Comparison of ENCODE assay signal across 8 cellular contexts in genomic region chr1:35558374-35559316, GRCh38. TPM values are rescaled to one million over a fixed set of nuclear protein-coding genes. Genes with fewer than 3 reads are reported as not detected.
DNase-seq lines count a peak whose midpoint lies in the region; FAIRE-seq and TF ChIP-seq lines count a peak whose summit lies in the region.

No MANE protein-coding gene starts in this region.

- DNase-seq in NCI-H748 (lab: John Stamatoyannopoulos, UW; ENCODE audit: unreplicated experiment) = peak; percentile 43
- DNase-seq in NCI-H748 treated with DMSO at 0.1 percent for 48 hours (lab: John Stamatoyannopoulos, UW) = no peak
- DNase-seq in SK-N-MC (ENCODE audit: low read depth, low spot score) = no peak
- no peak for DNase-seq in H1 (ENCODE audit: low read depth in 1 of 2, low spot score in 2 of 2)
- peak; percentile 76 for DNase-seq in neural progenitor cell (ENCODE audit: low spot score)
- no peak for DNase-seq in dermis blood vessel endothelial cell
- DNase-seq in urothelium cell line (ENCODE audit: low spot score) = no peak
- no peak for DNase-seq in ureter (ENCODE audit: low spot score)

- H3K79me2 ChIP-seq in H1 (ENCODE audit: control insufficient read depth in 1 of 2, insufficient read depth in 2 of 2, low read length in 2 of 2) = peaks cover 4 to 32% of the 10 kb centered on the region in 2 experiments; a peak in 3 of 4 replicates
- H3K79me2 ChIP-seq in neural progenitor cell (ENCODE audit: low read depth) = peaks cover 35% of the 10 kb centered on the region

- peaks cover 3% of the 10 kb centered on the region for H3K79me1 ChIP-seq in H1 (ENCODE audit: low read depth, low read length)

- H2AFZ ChIP-seq in H1 (ENCODE audit: low read length) (no peak overlapping the region; the same call in 1 of the 2 replicates), neural progenitor cell (replicated peaks) (no peak overlapping the region)

- TF ChIP-seq RAD21 in H1 (IDR thresholded peaks at IDR 0.05 in 1 of 2, conservative IDR thresholded peaks at IDR 0.05 in 1 of 2; ENCODE audit: low read depth in 2 of 2, low read length in 2 of 2) = peak in 1 of 2 experiments; percentile 15; a peak in 1 of 4 replicates

- H3K9me3 ChIP-seq in SK-N-MC (ENCODE audit: low read depth, low read length) (no peaks in the 10 kb centered on the region), H1 (ENCODE audit: insufficient read depth in 2 of 2, low read depth in 1 of 2, low read length in 1 of 2) (no peaks in the 10 kb centered on the region), neural progenitor cell (ENCODE audit: low read depth) (no peaks in the 10 kb centered on the region)

- H4K8ac ChIP-seq in H1 (ENCODE audit: extremely low read depth, insufficient read depth, low read length) = peak overlapping the region; percentile 68

- no peak overlapping the region for H3K23ac ChIP-seq in H1 (ENCODE audit: insufficient read length)

- peak overlapping the region; percentile 89 for H4K91ac ChIP-seq in H1 (replicated peaks; ENCODE audit: insufficient read length, low read length)

- H3K27ac ChIP-seq in SK-N-MC (no peak overlapping the region), H1 (ENCODE audit: low read depth, low read length) (no peak overlapping the region), neural progenitor cell (peak overlapping the region; percentile 43)

- peak overlapping the region; percentile 85 to 92 for H3K4me2 ChIP-seq in H1 (ENCODE audit: insufficient read depth in 1 of 2, low read depth in 2 of 2, low read length in 2 of 2)
- peak overlapping the region; percentile 98 for H3K4me2 ChIP-seq in neural progenitor cell

- H3K4me3 Mint-ChIP-seq in neural progenitor cell = peak overlapping the region; percentile 98

- no peak overlapping the region for H3K4ac ChIP-seq in H1 (replicated peaks; ENCODE audit: insufficient read length, low read depth, low read length)

- no peak for TF ChIP-seq CTCF in H1 (IDR thresholded peaks at IDR 0.05; ENCODE audit: control extremely low read depth in 1 of 3, insufficient read depth in 1 of 3, low read depth in 1 of 3, low read length in 3 of 3)
- no peak for TF ChIP-seq CTCF in neural progenitor cell (IDR thresholded peaks at IDR 0.05)

- H3K4me1 ChIP-seq in H1 (replicated peaks in 1 of 4; ENCODE audit: control insufficient read depth in 3 of 4, insufficient read depth in 4 of 4, low read length in 3 of 4) (peaks cover 7 to 20% (median 13%) of the 10 kb centered on the region in 4 experiments; a peak in 6 of 7 replicates), neural progenitor cell (peaks cover 26% of the 10 kb centered on the region)

- H3K27me3 Mint-ChIP-seq in neural progenitor cell (ENCODE audit: insufficient read depth, low read depth) = peaks cover 3% of the 10 kb centered on the region

- peak overlapping the region; percentile 95 for H3K4me3 ChIP-seq in SK-N-MC
- H3K4me3 ChIP-seq in H1 (ENCODE audit: extremely low read depth in 1 of 4, insufficient read depth in 2 of 4, low read depth in 3 of 4, low read length in 4 of 4) = peak overlapping the region; percentile 72 to 91 (median 80)
- H3K4me3 ChIP-seq in neural progenitor cell = peak overlapping the region; percentile 97

- TF ChIP-seq POLR2A in H1 (IDR thresholded peaks at IDR 0.05; ENCODE audit: control extremely low read depth in 1 of 2, low read depth in 2 of 2, low read length in 2 of 2) = no peak

- no peaks in the 10 kb centered on the region for H3K9me3 Mint-ChIP-seq in neural progenitor cell

- 37% methylated on average over 21 of the region's 26 CpGs; no CpG with 5 or more reads in 1 of the 2 experiments for WGBS in H1 (ENCODE audit: extremely low coverage in 1 of 2, insufficient coverage in 1 of 2, insufficient read length in 1 of 2, insufficient replicate concordance in 2 of 2, low coverage in 1 of 2, low lambda C conversion rate in 2 of 2, missing lambda C conversion rate in 1 of 2), 2 experiments

- H3K36me3 Mint-ChIP-seq in neural progenitor cell = peaks cover 5% of the 10 kb centered on the region

- H4K20me1 ChIP-seq in H1 (replicated peaks in 1 of 2; ENCODE audit: control insufficient read depth in 1 of 2, insufficient read depth in 2 of 2, low read length in 2 of 2) = peaks cover 0 to 12% of the 10 kb centered on the region in 2 experiments
- H4K20me1 ChIP-seq in neural progenitor cell (ENCODE audit: low read depth) = peaks cover 45% of the 10 kb centered on the region

- POLR2A ChIA-PET in H1 (lab: Charles Lee; ENCODE audit: partially characterized antibody) = interaction anchor here (0.8 to 1.4 kb wide), 3 partner anchors 13 to 210 kb away, joined by 3 to 4 read pairs (median 3); no protein-coding TSS in a partner anchor

- H3K14ac ChIP-seq in H1 (ENCODE audit: insufficient read length) = no peak overlapping the region

- peaks cover 37% of the 10 kb centered on the region for H3K4me1 Mint-ChIP-seq in neural progenitor cell

- H2BK12ac ChIP-seq in H1 (ENCODE audit: low read depth, low read length) = 0 out of 2 replicates have a peak overlapping the region, but pooled peaks have one; percentile 60

- H3K18ac ChIP-seq in H1 (ENCODE audit: extremely low read depth, low read length) = no peak overlapping the region

- H2BK120ac ChIP-seq in H1 (replicated peaks; ENCODE audit: low read depth, low read length) = no peak overlapping the region

- peaks cover 7% of the 10 kb centered on the region; the same call in 1 of the 2 replicates for H3K23me2 ChIP-seq in H1 (ENCODE audit: low read depth, low read length)

- 0 out of 2 replicates have a peak overlapping the region, but pooled peaks have one; percentile 44 for H2BK5ac ChIP-seq in H1 (ENCODE audit: low read depth, low read length)

- H3K9ac ChIP-seq in SK-N-MC (ENCODE audit: insufficient read length) = peak overlapping the region; percentile 89
- H3K9ac ChIP-seq in H1 (replicated peaks in 1 of 4; ENCODE audit: extremely low read depth in 1 of 4, low read depth in 3 of 4, low read length in 3 of 4) = peak overlapping the region in 3 of 4 experiments; percentile 8 to 52 (median 31); a peak in 4 of 7 replicates
- peak overlapping the region; percentile 28 for H3K9ac ChIP-seq in neural progenitor cell

- H3F3A ChIP-seq in neural progenitor cell (ENCODE audit: low read depth) = peaks cover 30% of the 10 kb centered on the region

- H2BK15ac ChIP-seq in H1 (ENCODE audit: low read length) = no peak overlapping the region

- H4K5ac ChIP-seq in H1 (ENCODE audit: insufficient read length, low read depth, low read length) = no peak overlapping the region

- no peak overlapping the region; the same call in 1 of the 2 replicates for H2AK5ac ChIP-seq in H1 (ENCODE audit: low read depth, low read length)

- no peak overlapping the region for H2BK20ac ChIP-seq in H1 (ENCODE audit: low read length)

- no peak overlapping the region for H3K56ac ChIP-seq in H1 (replicated peaks; ENCODE audit: insufficient read length, low read depth, low read length)

- CTCF ChIA-PET in H1 (lab: Charles Lee; ENCODE audit: partially characterized antibody) = interaction anchor here (1.2 to 7.6 kb wide), 5 partner anchors 14 to 166 kb away, joined by 3 to 72 read pairs (median 4); partner anchors contain the start of gene TFAP2E

- no peak for FAIRE-seq in H1 (lab: Jason Lieb, UNC)
- no peak for FAIRE-seq in urothelium cell line (lab: Jason Lieb, UNC)

- no peak for TF ChIP-seq EP300 in H1 (IDR thresholded peaks at IDR 0.05; ENCODE audit: borderline replicate concordance in 1 of 2, low read depth in 2 of 2, low read length in 2 of 2)

- peaks cover 3% of the 10 kb centered on the region; the same call in 1 of the 2 replicates for H3K36me3 ChIP-seq in SK-N-MC (ENCODE audit: insufficient read depth, low read length)
- H3K36me3 ChIP-seq in H1 (ENCODE audit: control insufficient read depth in 2 of 4, insufficient read depth in 4 of 4, low read length in 3 of 4) = peaks cover 7 to 31% (median 14%) of the 10 kb centered on the region in 4 experiments; a peak in 6 of 8 replicates
- H3K36me3 ChIP-seq in neural progenitor cell = no peaks in the 10 kb centered on the region

- peak overlapping the region; percentile 99 for H3K27ac Mint-ChIP-seq in neural progenitor cell

- H3K27me3 ChIP-seq in H1 (replicated peaks in 1 of 4; ENCODE audit: control insufficient read depth in 3 of 4, extremely low read depth in 1 of 4, insufficient read depth in 3 of 4, low read length in 3 of 4) = no peaks in the 10 kb centered on the region
- H3K27me3 ChIP-seq in neural progenitor cell = no peaks in the 10 kb centered on the region

RNA-seq across cellular contexts. Expression of gene NCDN, which starts 1.0 kb away (rescaled TPM):
- 35.4 and 36.5 TPM in 2 replicates for total RNA-seq in H1 (2021; fragmentation: NEBNext Ultra II Directional; extraction: Animal tissue kit (Norgen Biotek cat#: 25700))
- 26.2 and 38.8 TPM in 2 replicates for polyA plus RNA-seq in H1 (2011; rRNA removed)
- 23.8 TPM for polyA plus RNA-seq in H1 (2011; cell fraction: cytosol; rRNA removed)
- 39.9 TPM for polyA plus RNA-seq in H1 (2011; cell fraction: nucleus; rRNA removed)
- polyA plus RNA-seq in H1 (2012, experiment 1 of 2) = 22.6 to 34.5 TPM (median 30.7 TPM) in 4 replicates
- 26.7 TPM for polyA plus RNA-seq in H1 (2012, experiment 2 of 2)
- 17.8 TPM for polyA plus RNA-seq in H1 (2013, experiment 1 of 2)
- 15.8 TPM for polyA plus RNA-seq in H1 (2013, experiment 2 of 2)
- polyA minus RNA-seq in H1 (2011; rRNA and poly(A)+ RNA removed) = 15.6 and 19.2 TPM in 2 replicates
- 20.6 TPM for polyA minus RNA-seq in H1 (2011; cell fraction: cytosol; rRNA and poly(A)+ RNA removed)
- polyA minus RNA-seq in H1 (2011; cell fraction: nucleus; rRNA and poly(A)+ RNA removed) = 21.7 TPM
- total RNA-seq in neural progenitor cell (ENCODE audit: low replicate concordance) (5.8 and 19.2 TPM in 2 replicates), dermis blood vessel endothelial cell (11.9 and 23.1 TPM in 2 replicates), ureter (27.1 TPM)

RNA-seq across cellular contexts. Expression of gene KIAA0319L, which starts 1.4 kb away (rescaled TPM):
- 49.4 and 55.7 TPM in 2 replicates for total RNA-seq in H1 (2021; fragmentation: NEBNext Ultra II Directional; extraction: Animal tissue kit (Norgen Biotek cat#: 25700))
- 40.1 and 49.8 TPM in 2 replicates for polyA plus RNA-seq in H1 (2011; rRNA removed)
- polyA plus RNA-seq in H1 (2011; cell fraction: cytosol; rRNA removed) = 63.9 TPM
- polyA plus RNA-seq in H1 (2011; cell fraction: nucleus; rRNA removed) = 69.4 TPM
- polyA plus RNA-seq in H1 (2012, experiment 1 of 2) = 45.0 to 53.8 TPM (median 50.2 TPM) in 4 replicates
- polyA plus RNA-seq in H1 (2012, experiment 2 of 2) = 18.2 TPM
- 54.5 TPM for polyA plus RNA-seq in H1 (2013, experiment 1 of 2)
- polyA plus RNA-seq in H1 (2013, experiment 2 of 2) = 52.7 TPM
- 97.4 and 122 TPM in 2 replicates for polyA minus RNA-seq in H1 (2011; rRNA and poly(A)+ RNA removed)
- 39.8 TPM for polyA minus RNA-seq in H1 (2011; cell fraction: cytosol; rRNA and poly(A)+ RNA removed)
- polyA minus RNA-seq in H1 (2011; cell fraction: nucleus; rRNA and poly(A)+ RNA removed) = 125 TPM
- total RNA-seq in neural progenitor cell (ENCODE audit: low replicate concordance) (58.2 and 58.3 TPM in 2 replicates), dermis blood vessel endothelial cell (62.2 and 80.5 TPM in 2 replicates), ureter (74.6 TPM)

RNA-seq across cellular contexts. Expression of gene TFAP2E, which starts 14.5 kb away (rescaled TPM):
- 0.50 and 0.61 TPM in 2 replicates for total RNA-seq in H1 (2021; fragmentation: NEBNext Ultra II Directional; extraction: Animal tissue kit (Norgen Biotek cat#: 25700))
- polyA plus RNA-seq in H1 (2011; rRNA removed) = 0.17 and 0.24 TPM in 2 replicates
- 0.18 TPM for polyA plus RNA-seq in H1 (2011; cell fraction: cytosol; rRNA removed)
- 0.24 TPM for polyA plus RNA-seq in H1 (2011; cell fraction: nucleus; rRNA removed)
- 0.26 to 0.83 TPM (median 0.55 TPM) in 4 replicates for polyA plus RNA-seq in H1 (2012, experiment 1 of 2)
- polyA plus RNA-seq in H1 (2012, experiment 2 of 2) = 0.34 TPM
- 0.20 TPM for polyA plus RNA-seq in H1 (2013, experiment 1 of 2)
- 0.20 TPM for polyA plus RNA-seq in H1 (2013, experiment 2 of 2)
- 0.12 TPM in 1 of 2 replicates, not detected in the other for polyA minus RNA-seq in H1 (2011; rRNA and poly(A)+ RNA removed)
- not detected for polyA minus RNA-seq in H1 (2011; cell fraction: cytosol; rRNA and poly(A)+ RNA removed)
- polyA minus RNA-seq in H1 (2011; cell fraction: nucleus; rRNA and poly(A)+ RNA removed) = not detected
- total RNA-seq in neural progenitor cell (ENCODE audit: low replicate concordance) (not detected in 2 replicates), dermis blood vessel endothelial cell (0.14 and 0.17 TPM in 2 replicates), ureter (1.2 TPM)

Comparison
In these comparisons a context has a peak if more than half of its experiments do, and no peak if none do; other contexts are left out.
1. DNase-seq: peak in NCI-H748 (single experiment) and neural progenitor cell (single experiment); none in NCI-H748 treated with DMSO at 0.1 percent for 48 hours (single experiment), SK-N-MC (single experiment), H1 (0 of 2), dermis blood vessel endothelial cell (single experiment), urothelium cell line (single experiment) and ureter (single experiment).
2. H3K9ac ChIP-seq: peak in every context shown above with its lines; median percentile 89 in SK-N-MC; 31 in H1; 28 in neural progenitor cell.
3. Peak in every context shown above with its lines, with median percentiles within 50 percentile points of each other: H3K4me3 ChIP-seq.